Comparison of ENCODE assay signal across 11 cellular contexts in genomic region chr17:79987187-79987889, GRCh38. TPM values are rescaled to one million over a fixed set of nuclear protein-coding genes. Genes with fewer than 3 reads are reported as not detected.
DNase-seq lines count a peak whose midpoint lies in the region; ATAC-seq and TF ChIP-seq lines count a peak whose summit lies in the region.
"Had no signal": no experiment of that assay in that cellular context is flagged by ENCODE, and none has a peak within 500 bp of the region (broad histone marks: within the 10 kb centered on the region; RNA-seq: fewer than 3 reads in every experiment).

No MANE protein-coding gene starts in this region.

- no peaks in the 10 kb centered on the region for H3K36me3 ChIP-seq in heart right ventricle
- H3K36me3 ChIP-seq in vagina: no peaks in the 10 kb centered on the region
- H3K36me3 ChIP-seq: thoracic aorta had no signal

- ATAC-seq in Right ventricle myocardium inferior (no peak), heart right ventricle (no peak)
- ATAC-seq: T-cell had no signal

- H3K4me1 Mint-ChIP-seq in MCF 10A (ENCODE audit: insufficient read depth, unreplicated experiment) (peaks cover 30% of the 10 kb centered on the region), mesothelial cell of epicardium (peaks cover 51% of the 10 kb centered on the region)

- H3K27ac ChIP-seq in heart right ventricle: no peak overlapping the region
- H3K27ac ChIP-seq in vagina: peak overlapping the region; percentile 73
- H3K27ac ChIP-seq: esophagus muscularis mucosa, thoracic aorta had no signal

- no peaks in the 10 kb centered on the region for H3K27me3 Mint-ChIP-seq in MCF 10A (ENCODE audit: insufficient read depth, unreplicated experiment)
- no peaks in the 10 kb centered on the region for H3K27me3 Mint-ChIP-seq in mesothelial cell of epicardium (ENCODE audit: low read depth)
- H3K27me3 Mint-ChIP-seq: T-cell had no signal

- TF ChIP-seq POLR2A in vagina (IDR thresholded peaks at IDR 0.05): no peak

- H3K4me3 ChIP-seq in heart right ventricle (no peak overlapping the region), vagina (no peak overlapping the region)
- H3K4me3 ChIP-seq: esophagus muscularis mucosa, thoracic aorta had no signal

- H3K27me3 ChIP-seq in heart right ventricle (no peaks in the 10 kb centered on the region), vagina (no peaks in the 10 kb centered on the region)
- H3K27me3 ChIP-seq: esophagus muscularis mucosa had no signal

- TF ChIP-seq CTCF in heart right ventricle (IDR thresholded peaks at IDR 0.05) (no peak), MCF 10A (IDR thresholded peaks at IDR 0.05; ENCODE audit: unreplicated experiment) (no peak), mesothelial cell of epicardium (IDR thresholded peaks at IDR 0.05; ENCODE audit: unreplicated experiment) (no peak), vagina (IDR thresholded peaks at IDR 0.05) (no peak)

- WGBS in heart right ventricle, 2 donors: 86 to 89% methylated on average over 16 of the region's 16 CpGs

- intact Hi-C loops in Right ventricle myocardium inferior (cut with DNase I) (no loop called here), heart right ventricle (cut with DNase I) (loop anchor here in 3 of 10 donors (5.0 to 10.0 kb wide), 5 partner anchors 63 to 243 kb away; no protein-coding TSS in a partner anchor), MCF 10A (cut with micrococcal nuclease) (no loop called here), vagina (cut with DNase I) (no loop called here)

- POLR2A ChIA-PET in MCF 10A (lab: Yijun Ruan, JAX): interaction anchor here (0.6 to 1.5 kb wide), 2 partner anchors 39 to 170 kb away, joined by 3 to 4 read pairs; no protein-coding TSS in a partner anchor

- H3K36me3 Mint-ChIP-seq in MCF 10A (ENCODE audit: insufficient read depth, unreplicated experiment) (peaks cover 5% of the 10 kb centered on the region), mesothelial cell of epicardium (no peaks in the 10 kb centered on the region)
- H3K36me3 Mint-ChIP-seq: T-cell had no signal

- BruUV-seq in MCF 10A (replicated peaks; lab: Mats Ljungman, UMichigan): no TSS peak

- H3K4me1 ChIP-seq in heart right ventricle (peaks cover 4 to 37% (median 26%) of the 10 kb centered on the region in 9 donors), vagina (peaks cover 41% of the 10 kb centered on the region)

- CTCF ChIA-PET in MCF 10A (lab: Yijun Ruan, JAX): interaction anchor here (0.6 to 1.1 kb wide), 3 partner anchors 9 to 25 kb away, joined by 3 to 7 read pairs (median 3); no protein-coding TSS in a partner anchor

- H3K4me3 Mint-ChIP-seq in MCF 10A (ENCODE audit: unreplicated experiment): no peak overlapping the region
- H3K4me3 Mint-ChIP-seq in mesothelial cell of epicardium: no peak overlapping the region
- H3K4me3 Mint-ChIP-seq: T-cell had no signal

- no peaks in the 10 kb centered on the region for H3K9me3 ChIP-seq in heart right ventricle
- no peaks in the 10 kb centered on the region for H3K9me3 ChIP-seq in vagina
- H3K9me3 ChIP-seq: esophagus muscularis mucosa, thoracic aorta had no signal

- H3K27ac Mint-ChIP-seq in MCF 10A (ENCODE audit: low read depth, unreplicated experiment) (peak overlapping the region; percentile 50), mesothelial cell of epicardium (peak overlapping the region; percentile 14)

- H3K9me3 Mint-ChIP-seq in MCF 10A (ENCODE audit: unreplicated experiment): no peaks in the 10 kb centered on the region
- H3K9me3 Mint-ChIP-seq in mesothelial cell of epicardium: no peaks in the 10 kb centered on the region
- H3K9me3 Mint-ChIP-seq: T-cell had no signal

- DNase-seq in Right ventricle myocardium inferior (ENCODE audit: missing footprints) (peak; percentile 50), heart right ventricle (no peak), MCF 10A (ENCODE audit: unreplicated experiment) (peak; percentile 43), mesothelial cell of epicardium (ENCODE audit: low spot score in 2 of 2, unreplicated experiment in 2 of 2) (no peak), vagina (ENCODE audit: extremely low spot score in 2 of 2) (no peak), putamen (ENCODE audit: low spot score) (no peak), H4 (ENCODE audit: low spot score) (no peak)
- no peak for DNase-seq in activated CD4-positive, alpha-beta T cell treated with anti-CD3 and anti-CD28 coated beads, Interleukin-2, amount 50 U/mL, for 4 hours

RNA-seq across cellular contexts. Expression of gene TBC1D16, which starts 48.3 kb away (rescaled TPM):
- total RNA-seq in Right ventricle myocardium inferior (16.3 TPM), heart right ventricle (10 to 100 TPM; 13.5 to 23.3 (median 17.7) TPM), MCF 10A (2022) (21.1 and 26.5 TPM in 2 replicates), mesothelial cell of epicardium (69.8 to 76.0 TPM (median 73.2 TPM) in 3 replicates), vagina (18.2 TPM)
- 1 to 10 TPM; 4.8 to 5.7 TPM for polyA plus RNA-seq in heart right ventricle
- total RNA-seq in H4 (2014; rRNA removed; shearing (Covaris generic)): 26.3 and 26.6 TPM in 2 replicates

RNA-seq across cellular contexts. Expression of gene CCDC40, which starts 49.1 kb away (rescaled TPM):
- total RNA-seq in Right ventricle myocardium inferior (5.4 TPM), heart right ventricle (1 to 10 TPM; 3.4 to 8.9 (median 6.8) TPM), MCF 10A (2022) (4.1 and 4.8 TPM in 2 replicates), mesothelial cell of epicardium (20.6 to 25.9 TPM (median 23.5 TPM) in 3 replicates), vagina (9.3 TPM)
- 1 to 10 TPM; 2.0 to 5.8 TPM for polyA plus RNA-seq in heart right ventricle
- 2.8 and 3.8 TPM in 2 replicates for total RNA-seq in H4 (2014; rRNA removed; shearing (Covaris generic))

Comparison
In these comparisons a context has a peak if more than half of its experiments do, and no peak if none do; other contexts are left out.
1. DNase-seq: peak in Right ventricle myocardium inferior (single experiment) and MCF 10A (single experiment); none in heart right ventricle (0 of 2), mesothelial cell of epicardium (0 of 2), vagina (0 of 2), putamen (single experiment), H4 (single experiment) and activated CD4-positive, alpha-beta T cell treated with anti-CD3 and anti-CD28 coated beads, Interleukin-2, amount 50 U/mL, for 4 hours (0 of 2).